In the genomic region with DNA sequence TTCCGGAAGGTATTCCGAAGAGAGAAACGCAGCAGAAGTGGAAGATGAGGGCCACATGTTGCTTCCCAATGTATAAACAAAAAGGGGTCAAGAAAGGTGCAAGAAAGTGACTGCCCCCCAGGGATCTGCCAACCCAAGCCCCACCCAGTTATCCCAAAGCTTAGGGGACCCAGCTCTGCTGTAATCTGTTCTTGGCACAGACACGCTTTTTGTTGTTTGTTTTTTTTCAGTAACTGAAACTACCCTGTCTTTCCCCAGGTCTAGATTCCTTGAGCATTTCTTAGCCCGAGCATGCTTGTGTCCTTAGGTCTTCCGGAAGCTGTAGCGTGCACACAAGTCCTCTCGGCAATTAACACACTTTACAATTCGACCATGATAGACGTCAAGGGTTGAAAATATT, we compare ENCODE assay signal across 35 cellular contexts.
"Had no signal": no experiment of that assay in that cellular context is flagged by ENCODE, and none has a peak within 500 bp of the region (broad histone marks: within the 10 kb centered on the region; RNA-seq: fewer than 3 reads in every experiment).

No MANE protein-coding gene starts in this region.

- H3K27ac Mint-ChIP-seq: activated naive CD4-positive, alpha-beta T cell treated with anti-CD3 and anti-CD28 coated beads for 36 hours; activated naive CD8-positive, alpha-beta T cell treated with anti-CD3 and anti-CD28 coated beads for 36 hours; brain; immature natural killer cell; natural killer cell; progenitor cell of endocrine pancreas; T-helper 1 cell treated with Interleukin-12 subunit alpha and Interleukin-12 subunit beta and Interleukin-4 antibody, amounts not matched to agents 30 μg/mL and 1 μg/mL, for 36 hours had no signal

- H3K4me1 Mint-ChIP-seq: activated naive CD8-positive, alpha-beta T cell treated with anti-CD3 and anti-CD28 coated beads for 36 hours; brain; immature natural killer cell; natural killer cell had no signal

- H3K36me3 ChIP-seq: adrenal gland, ascending aorta, cardiac muscle cell, gastrocnemius medialis, left lung, lower lobe of right lung, neutrophil, ovary, tibial nerve, WERI-Rb-1 had no signal

- H3K4me3 ChIP-seq: adrenal gland, ascending aorta, cardiac muscle cell, coronary artery, dorsolateral prefrontal cortex, gastrocnemius medialis, left lung, lower lobe of right lung, ovary, tibial nerve had no signal

- H3K9me3 Mint-ChIP-seq: activated naive CD4-positive, alpha-beta T cell treated with anti-CD3 and anti-CD28 coated beads for 36 hours; activated naive CD8-positive, alpha-beta T cell treated with anti-CD3 and anti-CD28 coated beads for 36 hours; natural killer cell; T-helper 1 cell treated with Interleukin-12 subunit alpha and Interleukin-12 subunit beta and Interleukin-4 antibody, amounts not matched to agents 30 μg/mL and 1 μg/mL, for 36 hours had no signal

- ATAC-seq: activated CD4-positive, CD25-positive, alpha-beta regulatory T cell treated with anti-CD3 and anti-CD28 coated beads, Interleukin-2, amount 50 U/mL, for 24 hours; gastrocnemius medialis; left lung; lower lobe of right lung; natural killer cell; sciatic nerve had no signal

- H3K36me3 Mint-ChIP-seq: activated naive CD8-positive, alpha-beta T cell treated with anti-CD3 and anti-CD28 coated beads for 36 hours; brain; immature natural killer cell had no signal

- H3K9me3 ChIP-seq: adrenal gland, ascending aorta, gastrocnemius medialis, left lung, lower lobe of right lung, neutrophil, ovary had no signal

- H3K27ac ChIP-seq: adrenal gland, ascending aorta, cardiac muscle cell, coronary artery, dorsolateral prefrontal cortex, gastrocnemius medialis, left lung, lower lobe of right lung, neutrophil, ovary, tibial nerve, WERI-Rb-1 had no signal

- H3K27me3 Mint-ChIP-seq: progenitor cell of endocrine pancreas had no signal

- H3K4me1 ChIP-seq: adrenal gland, ascending aorta, gastrocnemius medialis, lower lobe of right lung, tibial nerve had no signal

- DNase-seq: activated CD4-positive, alpha-beta T cell treated with anti-CD3 and anti-CD28 coated beads for 48 hours; activated CD4-positive, alpha-beta T cell treated with anti-CD3 and anti-CD28 coated beads, Interleukin-2, amount 50 U/mL, for 48 hours; activated CD8-positive, alpha-beta memory T cell treated with anti-CD3 and anti-CD28 coated beads for 24 hours; activated effector memory CD4-positive, alpha-beta T cell treated with anti-CD3 and anti-CD28 coated beads, Interleukin-2, amount 50 U/mL, for 16 hours; activated naive CD4-positive, alpha-beta T cell treated with anti-CD3 and anti-CD28 coated beads for 36 hours; activated naive CD8-positive, alpha-beta T cell treated with anti-CD3 and anti-CD28 coated beads for 36 hours; adrenal gland; cerebellar nuclear complex; dorsolateral prefrontal cortex; effector memory CD4-positive, alpha-beta T cell; gastrocnemius medialis; hypothalamus; immature natural killer cell; kidney glomerular epithelial cell; left lung; lower lobe of right lung; mesenchymal stem cell; natural killer cell; ovary; retina; small intestine; stimulated activated CD4-positive, alpha-beta T cell treated with anti-CD3 and anti-CD28 coated beads, Interleukin-2, amount 100 ng/mL, for 24 hours; stimulated activated naive CD4-positive, alpha-beta T cell; T-helper 9 cell; WERI-Rb-1 had no signal

- H3K4me3 Mint-ChIP-seq: activated naive CD4-positive, alpha-beta T cell treated with anti-CD3 and anti-CD28 coated beads for 36 hours; activated naive CD8-positive, alpha-beta T cell treated with anti-CD3 and anti-CD28 coated beads for 36 hours; brain; immature natural killer cell; natural killer cell; T-helper 1 cell treated with Interleukin-12 subunit alpha and Interleukin-12 subunit beta and Interleukin-4 antibody, amounts not matched to agents 30 μg/mL and 1 μg/mL, for 36 hours had no signal

- H3K27me3 ChIP-seq: adrenal gland, ascending aorta, ovary, tibial nerve had no signal
